ENCODE assay signal across 1 cellular context in the genomic region with DNA sequence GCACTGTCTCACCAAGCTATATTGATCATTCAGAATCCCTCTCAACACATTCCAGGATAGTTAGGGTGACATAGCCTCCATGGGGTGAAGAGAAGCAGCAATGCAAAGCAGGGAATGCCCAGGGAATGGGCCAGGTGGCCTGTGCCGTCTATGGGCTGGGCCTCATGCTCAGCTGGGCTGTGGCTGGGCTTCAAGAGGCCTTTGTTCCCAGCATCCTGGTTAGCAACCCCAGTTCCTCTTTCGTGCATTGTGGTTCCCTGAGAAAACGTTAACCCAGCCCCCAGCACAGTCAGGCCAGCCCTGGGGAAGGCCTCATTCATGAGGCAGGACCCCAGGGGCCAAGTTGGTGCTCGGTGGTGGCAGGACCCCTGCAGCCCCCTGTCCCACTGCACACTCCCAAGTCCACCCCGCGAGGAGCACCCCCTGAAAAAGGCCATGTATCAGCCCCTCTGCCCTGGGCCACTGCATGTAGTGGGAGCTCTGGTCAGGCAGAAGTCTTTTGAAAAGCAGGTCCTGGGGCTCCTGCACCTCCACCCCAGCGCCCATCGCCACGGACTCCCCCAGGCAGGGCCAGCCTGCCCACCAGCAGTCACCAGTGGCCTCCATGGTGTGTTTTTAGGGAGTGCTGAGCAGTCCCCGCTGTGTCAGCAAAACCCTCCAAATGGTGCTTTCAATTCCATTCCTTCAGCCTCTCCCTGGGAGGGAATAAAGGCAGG.
TF ChIP-seq lines count a peak whose summit lies in the region.

No MANE protein-coding gene starts in this region.

TF ChIP-seq in K562, 482 proteins besides CTCF, POLR2A, EP300 and RAD21 (continued from another document and continues in another):
- TF ChIP-seq, protein P1, sequence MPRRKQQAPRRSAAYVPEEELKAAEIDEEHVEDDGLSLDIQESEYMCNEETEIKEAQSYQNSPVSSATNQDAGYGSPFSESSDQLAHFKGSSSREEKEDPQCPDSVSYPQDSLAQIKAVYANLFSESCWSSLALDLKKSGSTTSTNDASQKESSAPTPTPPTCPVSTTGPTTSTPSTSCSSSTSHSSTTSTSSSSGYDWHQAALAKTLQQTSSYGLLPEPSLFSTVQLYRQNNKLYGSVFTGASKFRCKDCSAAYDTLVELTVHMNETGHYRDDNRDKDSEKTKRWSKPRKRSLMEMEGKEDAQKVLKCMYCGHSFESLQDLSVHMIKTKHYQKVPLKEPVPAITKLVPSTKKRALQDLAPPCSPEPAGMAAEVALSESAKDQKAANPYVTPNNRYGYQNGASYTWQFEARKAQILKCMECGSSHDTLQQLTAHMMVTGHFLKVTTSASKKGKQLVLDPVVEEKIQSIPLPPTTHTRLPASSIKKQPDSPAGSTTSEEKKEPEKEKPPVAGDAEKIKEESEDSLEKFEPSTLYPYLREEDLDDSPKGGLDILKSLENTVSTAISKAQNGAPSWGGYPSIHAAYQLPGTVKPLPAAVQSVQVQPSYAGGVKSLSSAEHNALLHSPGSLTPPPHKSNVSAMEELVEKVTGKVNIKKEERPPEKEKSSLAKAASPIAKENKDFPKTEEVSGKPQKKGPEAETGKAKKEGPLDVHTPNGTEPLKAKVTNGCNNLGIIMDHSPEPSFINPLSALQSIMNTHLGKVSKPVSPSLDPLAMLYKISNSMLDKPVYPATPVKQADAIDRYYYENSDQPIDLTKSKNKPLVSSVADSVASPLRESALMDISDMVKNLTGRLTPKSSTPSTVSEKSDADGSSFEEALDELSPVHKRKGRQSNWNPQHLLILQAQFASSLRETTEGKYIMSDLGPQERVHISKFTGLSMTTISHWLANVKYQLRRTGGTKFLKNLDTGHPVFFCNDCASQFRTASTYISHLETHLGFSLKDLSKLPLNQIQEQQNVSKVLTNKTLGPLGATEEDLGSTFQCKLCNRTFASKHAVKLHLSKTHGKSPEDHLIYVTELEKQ (CRISPR knock-in tag; IDR thresholded peaks at IDR 0.05) = 0 out of 2 replicates have a peak, but pooled peaks have one; percentile 43
- 0 out of 2 replicates have a peak, but pooled peaks have one; percentile 57 for TF ChIP-seq ZNF785 (CRISPR knock-in tag; IDR thresholded peaks at IDR 0.05)
- peak; percentile 54; the same call in 1 of the 2 replicates for TF ChIP-seq OTX1 (CRISPR knock-in tag; IDR thresholded peaks at IDR 0.05)
- no peak for TF ChIP-seq CBX3 (IDR thresholded peaks at IDR 0.05; ENCODE audit: borderline replicate concordance in 1 of 2, low read length in 2 of 2)
- peak; percentile 83; the same call in 1 of the 2 replicates for TF ChIP-seq ZNF311 (CRISPR knock-in tag; IDR thresholded peaks at IDR 0.05)
- no peak for TF ChIP-seq ZNF589 (CRISPR knock-in tag; IDR thresholded peaks at IDR 0.05; ENCODE audit: low read depth)
- TF ChIP-seq, protein P2, sequence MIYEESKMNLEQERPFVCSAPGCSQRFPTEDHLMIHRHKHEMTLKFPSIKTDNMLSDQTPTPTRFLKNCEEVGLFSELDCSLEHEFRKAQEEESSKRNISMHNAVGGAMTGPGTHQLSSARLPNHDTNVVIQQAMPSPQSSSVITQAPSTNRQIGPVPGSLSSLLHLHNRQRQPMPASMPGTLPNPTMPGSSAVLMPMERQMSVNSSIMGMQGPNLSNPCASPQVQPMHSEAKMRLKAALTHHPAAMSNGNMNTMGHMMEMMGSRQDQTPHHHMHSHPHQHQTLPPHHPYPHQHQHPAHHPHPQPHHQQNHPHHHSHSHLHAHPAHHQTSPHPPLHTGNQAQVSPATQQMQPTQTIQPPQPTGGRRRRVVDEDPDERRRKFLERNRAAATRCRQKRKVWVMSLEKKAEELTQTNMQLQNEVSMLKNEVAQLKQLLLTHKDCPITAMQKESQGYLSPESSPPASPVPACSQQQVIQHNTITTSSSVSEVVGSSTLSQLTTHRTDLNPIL (CRISPR knock-in tag; IDR thresholded peaks at IDR 0.05) = no peak
- TF ChIP-seq THRAP3 (IDR thresholded peaks at IDR 0.05; ENCODE audit: borderline replicate concordance) = no peak
- TF ChIP-seq MAFF (IDR thresholded peaks at IDR 0.05; ENCODE audit: low read length) = peak; percentile 66
- peak; percentile 61; the same call in 1 of the 2 replicates for TF ChIP-seq ZNF75A (CRISPR knock-in tag; IDR thresholded peaks at IDR 0.05)
- no peak for TF ChIP-seq XRCC4 (IDR thresholded peaks at IDR 0.05; ENCODE audit: extremely low read depth, insufficient read depth, insufficient read length)
- TF ChIP-seq, protein P3, sequence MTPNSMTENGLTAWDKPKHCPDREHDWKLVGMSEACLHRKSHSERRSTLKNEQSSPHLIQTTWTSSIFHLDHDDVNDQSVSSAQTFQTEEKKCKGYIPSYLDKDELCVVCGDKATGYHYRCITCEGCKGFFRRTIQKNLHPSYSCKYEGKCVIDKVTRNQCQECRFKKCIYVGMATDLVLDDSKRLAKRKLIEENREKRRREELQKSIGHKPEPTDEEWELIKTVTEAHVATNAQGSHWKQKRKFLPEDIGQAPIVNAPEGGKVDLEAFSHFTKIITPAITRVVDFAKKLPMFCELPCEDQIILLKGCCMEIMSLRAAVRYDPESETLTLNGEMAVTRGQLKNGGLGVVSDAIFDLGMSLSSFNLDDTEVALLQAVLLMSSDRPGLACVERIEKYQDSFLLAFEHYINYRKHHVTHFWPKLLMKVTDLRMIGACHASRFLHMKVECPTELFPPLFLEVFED (CRISPR knock-in tag; conservative IDR thresholded peaks at IDR 0.05) = peak; percentile 75; the same call in 1 of the 2 replicates
- TF ChIP-seq, protein P4, sequence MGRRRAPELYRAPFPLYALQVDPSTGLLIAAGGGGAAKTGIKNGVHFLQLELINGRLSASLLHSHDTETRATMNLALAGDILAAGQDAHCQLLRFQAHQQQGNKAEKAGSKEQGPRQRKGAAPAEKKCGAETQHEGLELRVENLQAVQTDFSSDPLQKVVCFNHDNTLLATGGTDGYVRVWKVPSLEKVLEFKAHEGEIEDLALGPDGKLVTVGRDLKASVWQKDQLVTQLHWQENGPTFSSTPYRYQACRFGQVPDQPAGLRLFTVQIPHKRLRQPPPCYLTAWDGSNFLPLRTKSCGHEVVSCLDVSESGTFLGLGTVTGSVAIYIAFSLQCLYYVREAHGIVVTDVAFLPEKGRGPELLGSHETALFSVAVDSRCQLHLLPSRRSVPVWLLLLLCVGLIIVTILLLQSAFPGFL (CRISPR knock-in tag; IDR thresholded peaks at IDR 0.05) = no peak
- TF ChIP-seq CHD2 (IDR thresholded peaks at IDR 0.05; ENCODE audit: low read depth, low read length) = no peak
- peak; percentile 87 for TF ChIP-seq C11orf30 (IDR thresholded peaks at IDR 0.05; ENCODE audit: low read depth)
- no peak for TF ChIP-seq HNRNPLL (IDR thresholded peaks at IDR 0.05; ENCODE audit: low read depth, low read length, poor library complexity, severe bottlenecking)
- TF ChIP-seq KLF6 (CRISPR knock-in tag; IDR thresholded peaks at IDR 0.05; ENCODE audit: borderline replicate concordance) = peak; percentile 81
- TF ChIP-seq LCOR (CRISPR knock-in tag; IDR thresholded peaks at IDR 0.05) = no peak
- TF ChIP-seq DACH1 (IDR thresholded peaks at IDR 0.05; ENCODE audit: partially characterized antibody) = no peak
- TF ChIP-seq JUND (IDR thresholded peaks at IDR 0.05; ENCODE audit: borderline replicate concordance, low read depth, low read length) = no peak
- TF ChIP-seq JUND (tag; IDR thresholded peaks at IDR 0.05; ENCODE audit: borderline replicate concordance, low read depth, low read length) = no peak
- no peak for TF ChIP-seq ZNF24 (IDR thresholded peaks at IDR 0.05)
- TF ChIP-seq, protein P5, sequence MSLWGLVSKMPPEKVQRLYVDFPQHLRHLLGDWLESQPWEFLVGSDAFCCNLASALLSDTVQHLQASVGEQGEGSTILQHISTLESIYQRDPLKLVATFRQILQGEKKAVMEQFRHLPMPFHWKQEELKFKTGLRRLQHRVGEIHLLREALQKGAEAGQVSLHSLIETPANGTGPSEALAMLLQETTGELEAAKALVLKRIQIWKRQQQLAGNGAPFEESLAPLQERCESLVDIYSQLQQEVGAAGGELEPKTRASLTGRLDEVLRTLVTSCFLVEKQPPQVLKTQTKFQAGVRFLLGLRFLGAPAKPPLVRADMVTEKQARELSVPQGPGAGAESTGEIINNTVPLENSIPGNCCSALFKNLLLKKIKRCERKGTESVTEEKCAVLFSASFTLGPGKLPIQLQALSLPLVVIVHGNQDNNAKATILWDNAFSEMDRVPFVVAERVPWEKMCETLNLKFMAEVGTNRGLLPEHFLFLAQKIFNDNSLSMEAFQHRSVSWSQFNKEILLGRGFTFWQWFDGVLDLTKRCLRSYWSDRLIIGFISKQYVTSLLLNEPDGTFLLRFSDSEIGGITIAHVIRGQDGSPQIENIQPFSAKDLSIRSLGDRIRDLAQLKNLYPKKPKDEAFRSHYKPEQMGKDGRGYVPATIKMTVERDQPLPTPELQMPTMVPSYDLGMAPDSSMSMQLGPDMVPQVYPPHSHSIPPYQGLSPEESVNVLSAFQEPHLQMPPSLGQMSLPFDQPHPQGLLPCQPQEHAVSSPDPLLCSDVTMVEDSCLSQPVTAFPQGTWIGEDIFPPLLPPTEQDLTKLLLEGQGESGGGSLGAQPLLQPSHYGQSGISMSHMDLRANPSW (CRISPR knock-in tag; IDR thresholded peaks at IDR 0.05) = no peak
- TF ChIP-seq, protein P6, sequence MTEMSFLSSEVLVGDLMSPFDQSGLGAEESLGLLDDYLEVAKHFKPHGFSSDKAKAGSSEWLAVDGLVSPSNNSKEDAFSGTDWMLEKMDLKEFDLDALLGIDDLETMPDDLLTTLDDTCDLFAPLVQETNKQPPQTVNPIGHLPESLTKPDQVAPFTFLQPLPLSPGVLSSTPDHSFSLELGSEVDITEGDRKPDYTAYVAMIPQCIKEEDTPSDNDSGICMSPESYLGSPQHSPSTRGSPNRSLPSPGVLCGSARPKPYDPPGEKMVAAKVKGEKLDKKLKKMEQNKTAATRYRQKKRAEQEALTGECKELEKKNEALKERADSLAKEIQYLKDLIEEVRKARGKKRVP (CRISPR knock-in tag; IDR thresholded peaks at IDR 0.05) = peak; percentile 58; the same call in 1 of the 2 replicates
- no peak for TF ChIP-seq KLF10 (CRISPR knock-in tag; IDR thresholded peaks at IDR 0.05)
- TF ChIP-seq, protein P7, sequence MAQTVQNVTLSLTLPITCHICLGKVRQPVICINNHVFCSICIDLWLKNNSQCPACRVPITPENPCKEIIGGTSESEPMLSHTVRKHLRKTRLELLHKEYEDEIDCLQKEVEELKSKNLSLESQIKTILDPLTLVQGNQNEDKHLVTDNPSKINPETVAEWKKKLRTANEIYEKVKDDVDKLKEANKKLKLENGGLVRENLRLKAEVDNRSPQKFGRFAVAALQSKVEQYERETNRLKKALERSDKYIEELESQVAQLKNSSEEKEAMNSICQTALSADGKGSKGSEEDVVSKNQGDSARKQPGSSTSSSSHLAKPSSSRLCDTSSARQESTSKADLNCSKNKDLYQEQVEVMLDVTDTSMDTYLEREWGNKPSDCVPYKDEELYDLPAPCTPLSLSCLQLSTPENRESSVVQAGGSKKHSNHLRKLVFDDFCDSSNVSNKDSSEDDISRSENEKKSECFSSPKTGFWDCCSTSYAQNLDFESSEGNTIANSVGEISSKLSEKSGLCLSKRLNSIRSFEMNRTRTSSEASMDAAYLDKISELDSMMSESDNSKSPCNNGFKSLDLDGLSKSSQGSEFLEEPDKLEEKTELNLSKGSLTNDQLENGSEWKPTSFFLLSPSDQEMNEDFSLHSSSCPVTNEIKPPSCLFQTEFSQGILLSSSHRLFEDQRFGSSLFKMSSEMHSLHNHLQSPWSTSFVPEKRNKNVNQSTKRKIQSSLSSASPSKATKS (CRISPR knock-in tag; IDR thresholded peaks at IDR 0.05) = no peak
- no peak for TF ChIP-seq PPARD (CRISPR knock-in tag; IDR thresholded peaks at IDR 0.05)
- TF ChIP-seq, protein P8, sequence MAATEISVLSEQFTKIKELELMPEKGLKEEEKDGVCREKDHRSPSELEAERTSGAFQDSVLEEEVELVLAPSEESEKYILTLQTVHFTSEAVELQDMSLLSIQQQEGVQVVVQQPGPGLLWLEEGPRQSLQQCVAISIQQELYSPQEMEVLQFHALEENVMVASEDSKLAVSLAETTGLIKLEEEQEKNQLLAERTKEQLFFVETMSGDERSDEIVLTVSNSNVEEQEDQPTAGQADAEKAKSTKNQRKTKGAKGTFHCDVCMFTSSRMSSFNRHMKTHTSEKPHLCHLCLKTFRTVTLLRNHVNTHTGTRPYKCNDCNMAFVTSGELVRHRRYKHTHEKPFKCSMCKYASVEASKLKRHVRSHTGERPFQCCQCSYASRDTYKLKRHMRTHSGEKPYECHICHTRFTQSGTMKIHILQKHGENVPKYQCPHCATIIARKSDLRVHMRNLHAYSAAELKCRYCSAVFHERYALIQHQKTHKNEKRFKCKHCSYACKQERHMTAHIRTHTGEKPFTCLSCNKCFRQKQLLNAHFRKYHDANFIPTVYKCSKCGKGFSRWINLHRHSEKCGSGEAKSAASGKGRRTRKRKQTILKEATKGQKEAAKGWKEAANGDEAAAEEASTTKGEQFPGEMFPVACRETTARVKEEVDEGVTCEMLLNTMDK (IDR thresholded peaks at IDR 0.05; ENCODE audit: borderline replicate concordance, insufficient read depth, low read depth, low read length, poor library complexity, severe bottlenecking) = no peak
- no peak for TF ChIP-seq KAT8 (IDR thresholded peaks at IDR 0.05; ENCODE audit: low read depth)
- TF ChIP-seq POLR2G (IDR thresholded peaks at IDR 0.05; ENCODE audit: low read depth, low read length) = no peak
- no peak for TF ChIP-seq GTF2E2 (tag; IDR thresholded peaks at IDR 0.05)
- no peak for TF ChIP-seq MTF1 (CRISPR knock-in tag; IDR thresholded peaks at IDR 0.05; ENCODE audit: borderline replicate concordance)
- TF ChIP-seq SREBF2 (CRISPR knock-in tag; IDR thresholded peaks at IDR 0.05) = no peak
- TF ChIP-seq, protein P9, sequence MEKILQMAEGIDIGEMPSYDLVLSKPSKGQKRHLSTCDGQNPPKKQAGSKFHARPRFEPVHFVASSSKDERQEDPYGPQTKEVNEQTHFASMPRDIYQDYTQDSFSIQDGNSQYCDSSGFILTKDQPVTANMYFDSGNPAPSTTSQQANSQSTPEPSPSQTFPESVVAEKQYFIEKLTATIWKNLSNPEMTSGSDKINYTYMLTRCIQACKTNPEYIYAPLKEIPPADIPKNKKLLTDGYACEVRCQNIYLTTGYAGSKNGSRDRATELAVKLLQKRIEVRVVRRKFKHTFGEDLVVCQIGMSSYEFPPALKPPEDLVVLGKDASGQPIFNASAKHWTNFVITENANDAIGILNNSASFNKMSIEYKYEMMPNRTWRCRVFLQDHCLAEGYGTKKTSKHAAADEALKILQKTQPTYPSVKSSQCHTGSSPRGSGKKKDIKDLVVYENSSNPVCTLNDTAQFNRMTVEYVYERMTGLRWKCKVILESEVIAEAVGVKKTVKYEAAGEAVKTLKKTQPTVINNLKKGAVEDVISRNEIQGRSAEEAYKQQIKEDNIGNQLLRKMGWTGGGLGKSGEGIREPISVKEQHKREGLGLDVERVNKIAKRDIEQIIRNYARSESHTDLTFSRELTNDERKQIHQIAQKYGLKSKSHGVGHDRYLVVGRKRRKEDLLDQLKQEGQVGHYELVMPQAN (IDR thresholded peaks at IDR 0.05; ENCODE audit: borderline replicate concordance) = no peak
- no peak for TF ChIP-seq ZNF197 (CRISPR knock-in tag; IDR thresholded peaks at IDR 0.05; ENCODE audit: low read depth)
- TF ChIP-seq BCOR (IDR thresholded peaks at IDR 0.05) = no peak
- TF ChIP-seq ZBTB1 (CRISPR knock-in tag; IDR thresholded peaks at IDR 0.05; ENCODE audit: borderline replicate concordance, low read depth) = no peak
- TF ChIP-seq KHSRP (IDR thresholded peaks at IDR 0.05) = no peak
- no peak for TF ChIP-seq POU5F1 (IDR thresholded peaks at IDR 0.05; ENCODE audit: borderline replicate concordance, low read depth, low read length, partially characterized antibody)
